In the genomic region with DNA sequence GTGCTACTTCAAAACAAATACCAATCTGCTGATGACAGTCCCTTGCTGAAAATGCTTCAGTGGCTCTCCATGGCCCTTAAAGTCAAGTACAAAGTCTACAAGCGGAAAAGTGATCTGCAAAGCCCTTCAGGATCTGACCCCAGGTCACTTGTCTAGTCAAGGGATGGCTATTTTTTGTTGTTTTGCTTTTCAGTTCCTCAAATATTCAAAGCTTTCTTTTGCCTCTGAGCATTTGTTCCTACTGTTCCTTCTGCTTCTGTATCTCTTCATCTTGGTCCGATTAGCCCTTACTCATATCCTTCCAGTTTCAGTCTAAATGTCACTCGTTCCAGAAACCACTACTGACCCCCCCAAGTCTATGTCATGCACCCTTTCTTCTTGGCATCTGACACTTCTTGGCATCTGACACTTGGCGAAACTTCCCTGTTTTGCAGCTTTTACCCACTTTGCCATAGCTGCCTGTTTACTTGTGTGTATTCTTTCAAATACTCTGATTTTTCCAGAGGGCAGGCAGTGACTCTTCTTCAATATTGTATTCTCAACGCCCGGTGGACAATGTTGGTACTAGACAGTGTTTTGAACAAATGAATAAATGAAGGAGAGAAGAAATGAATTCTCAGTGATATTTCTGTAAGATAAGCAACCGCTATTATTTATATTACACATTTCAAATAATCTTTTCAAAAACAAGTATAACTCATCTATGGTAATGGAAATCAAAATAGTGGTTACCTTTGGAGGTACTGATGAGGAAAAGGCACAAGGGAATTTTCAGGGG, we compare ENCODE assay signal across 16 cellular contexts.
A peak's percentile ranks its signal among the peaks of the same experiment; 100 is the strongest.
DNase-seq lines count a peak whose midpoint lies in the region; ATAC-seq, FAIRE-seq and TF ChIP-seq lines count a peak whose summit lies in the region.
"Had no signal": no experiment of that assay in that cellular context is flagged by ENCODE, and none has a peak within 500 bp of the region (broad histone marks: within the 10 kb centered on the region; RNA-seq: fewer than 3 reads in every experiment).

No MANE protein-coding gene starts in this region.

- no peak for TF ChIP-seq POLR2A in K562 (conservative IDR thresholded peaks at IDR 0.05)
- no peak for TF ChIP-seq POLR2A in gastrocnemius medialis (IDR thresholded peaks at IDR 0.05)

- no TSS peak for BruUV-seq in K562 (replicated peaks; lab: Mats Ljungman, UMichigan)

- H3K27me3 ChIP-seq in SK-N-SH (ENCODE audit: insufficient read depth) (no peaks in the 10 kb centered on the region), K562 (ENCODE audit: control insufficient read depth in 2 of 2, insufficient read depth in 2 of 2, low read length in 2 of 2) (no peaks in the 10 kb centered on the region), smooth muscle cell (ENCODE audit: low read depth) (no peaks in the 10 kb centered on the region), gastrocnemius medialis (no peaks in the 10 kb centered on the region)

- H3K9me1 ChIP-seq in K562 (ENCODE audit: control insufficient read depth, insufficient read depth, low read length): no peaks in the 10 kb centered on the region

- CTCF ChIA-PET in SK-N-SH (lab: Yijun Ruan, JAX): interaction anchor here (1.2 kb wide), 1 partner anchor 45 kb away, joined by 3 read pairs; no protein-coding TSS in a partner anchor
- CTCF ChIA-PET in K562 (lab: Yijun Ruan, JAX; ENCODE audit: low intra/inter-chr PET ratio): no interaction called here

- intact Hi-C loops in K562 (cut with micrococcal nuclease): loop anchor here (10.0 kb wide), 1 partner anchor 107 kb away; no protein-coding TSS in a partner anchor
- intact Hi-C loops in head of caudate nucleus (cut with DNase I): no loop called here
- intact Hi-C loops in gastrocnemius medialis (cut with DNase I; ENCODE audit: low total_unique reads): no loop called here

- H3K36me3 ChIP-seq in SK-N-SH (replicated peaks in 1 of 2; ENCODE audit: control insufficient read depth in 1 of 2, insufficient read depth in 2 of 2, low read length in 1 of 2): no peaks in the 10 kb centered on the region
- H3K36me3 ChIP-seq in K562 (ENCODE audit: control insufficient read depth, insufficient read depth, low read length): no peaks in the 10 kb centered on the region
- H3K36me3 ChIP-seq in smooth muscle cell (ENCODE audit: low read depth): no peaks in the 10 kb centered on the region
- H3K36me3 ChIP-seq in gastrocnemius medialis: no peaks in the 10 kb centered on the region

- H3F3A ChIP-seq in SK-N-SH (replicated peaks; ENCODE audit: insufficient read depth) (peaks cover 27% of the 10 kb centered on the region), smooth muscle cell (ENCODE audit: low read depth) (peaks cover 15% of the 10 kb centered on the region)

- H3K9me2 ChIP-seq in SK-N-SH: no peaks in the 10 kb centered on the region

- in situ Hi-C loops in K562 (cut with MboI) (no loop called here), gastrocnemius medialis (cut with MboI; ENCODE audit: low sequenced_read_pairs in 4 of 4) (no loop called here)

- no peak overlapping the region for H2AFZ ChIP-seq in SK-N-SH (ENCODE audit: low read depth)
- no peak overlapping the region for H2AFZ ChIP-seq in K562 (ENCODE audit: low read depth, low read length)
- H2AFZ ChIP-seq in smooth muscle cell (ENCODE audit: low read depth): no peak overlapping the region

- H3K27ac ChIP-seq in SK-N-SH (ENCODE audit: low read depth in 2 of 2, low read length in 1 of 2): peak overlapping the region in 1 of 2 experiments; percentile 11; a peak in 1 of 4 replicates
- no peak overlapping the region for H3K27ac ChIP-seq in K562 (ENCODE audit: extremely low read depth, low read depth, low read length)
- peak overlapping the region; percentile 89 for H3K27ac ChIP-seq in smooth muscle cell (ENCODE audit: low read depth)
- H3K27ac ChIP-seq in gastrocnemius medialis: no peak overlapping the region

- TF ChIP-seq EP300 in SK-N-SH (IDR thresholded peaks at IDR 0.05; ENCODE audit: borderline replicate concordance in 1 of 2, low read depth in 1 of 2, low read length in 1 of 2): no peak
- no peak for TF ChIP-seq EP300 in K562 (IDR thresholded peaks at IDR 0.05; ENCODE audit: low read length)

- H3K9ac ChIP-seq in SK-N-SH: no peak overlapping the region
- H3K9ac ChIP-seq in K562 (ENCODE audit: insufficient read depth in 1 of 2, low read depth in 2 of 2, low read length in 2 of 2): no peak overlapping the region
- no peak overlapping the region for H3K9ac ChIP-seq in smooth muscle cell (ENCODE audit: low read depth)

- H3K4me2 ChIP-seq in SK-N-SH (no peak overlapping the region), K562 (ENCODE audit: insufficient read depth, low read length) (no peak overlapping the region), smooth muscle cell (no peak overlapping the region)
- H3K4me2 ChIP-seq: A549 had no signal

- H4K20me1 ChIP-seq in SK-N-SH (ENCODE audit: insufficient read depth): no peaks in the 10 kb centered on the region
- no peaks in the 10 kb centered on the region for H4K20me1 ChIP-seq in K562 (replicated peaks; ENCODE audit: control insufficient read depth, insufficient read depth, low read length)
- no peaks in the 10 kb centered on the region for H4K20me1 ChIP-seq in smooth muscle cell (ENCODE audit: low read depth)

- H3K79me2 ChIP-seq in SK-N-SH (ENCODE audit: insufficient read depth) (no peaks in the 10 kb centered on the region), K562 (ENCODE audit: control insufficient read depth, insufficient read depth, low read length) (no peaks in the 10 kb centered on the region), smooth muscle cell (ENCODE audit: low read depth) (no peaks in the 10 kb centered on the region)

- no peak; the same call in 1 of the 2 replicates for TF ChIP-seq CTCF in SK-N-SH (IDR thresholded peaks at IDR 0.05)
- TF ChIP-seq CTCF in K562 (IDR thresholded peaks at IDR 0.05 in 2 of 3, conservative IDR thresholded peaks at IDR 0.05 in 1 of 3; ENCODE audit: insufficient read depth in 2 of 3, low read depth in 1 of 3, low read length in 3 of 3): no peak
- TF ChIP-seq CTCF in smooth muscle cell (IDR thresholded peaks at IDR 0.05; ENCODE audit: borderline replicate concordance, insufficient read depth, poor library complexity, severe bottlenecking): no peak
- no peak for TF ChIP-seq CTCF in gastrocnemius medialis (IDR thresholded peaks at IDR 0.05 in 4 of 5, conservative IDR thresholded peaks at IDR 0.05 in 1 of 5)

- H3K4me3 ChIP-seq in SK-N-SH (ENCODE audit: low read depth in 2 of 2, low read length in 1 of 2): no peak overlapping the region
- no peak overlapping the region for H3K4me3 ChIP-seq in K562
- no peak overlapping the region for H3K4me3 ChIP-seq in smooth muscle cell
- H3K4me3 ChIP-seq in gastrocnemius medialis: no peak overlapping the region
- H3K4me3 ChIP-seq: A549 had no signal

- ATAC-seq in SK-N-SH treated with all-trans-retinoic acid at 6 μM for 48 hours (no peak), HG03342 (IDR thresholded peaks at IDR 0.05; ENCODE audit: unreplicated experiment) (peak; percentile 47), K562 (no peak), gastrocnemius medialis (no peak)
- ATAC-seq: A549 had no signal

- H3K4me1 ChIP-seq in SK-N-SH (ENCODE audit: control insufficient read depth in 1 of 2, insufficient read depth in 2 of 2, low read depth in 1 of 2, low read length in 1 of 2) (peaks cover 0 to 23% of the 10 kb centered on the region in 2 experiments; a peak in 1 of 4 replicates), K562 (replicated peaks in 1 of 2; ENCODE audit: control insufficient read depth in 2 of 2, insufficient read depth in 2 of 2, low read length in 2 of 2) (0 out of 5 replicates have a peak, but pooled peaks cover 0 to 4% of the 10 kb centered on the region in 2 experiments), smooth muscle cell (ENCODE audit: low read depth) (peaks cover 16% of the 10 kb centered on the region), gastrocnemius medialis (no peaks in the 10 kb centered on the region)

- H3K9me3 ChIP-seq in SK-N-SH (no peaks in the 10 kb centered on the region), K562 (replicated peaks; ENCODE audit: control insufficient read depth, insufficient read depth, low read depth, low read length) (no peaks in the 10 kb centered on the region), smooth muscle cell (replicated peaks; ENCODE audit: low read depth) (no peaks in the 10 kb centered on the region), gastrocnemius medialis (no peaks in the 10 kb centered on the region)
- H3K9me3 ChIP-seq: A549 had no signal

- TF ChIP-seq RAD21 in SK-N-SH (IDR thresholded peaks at IDR 0.05; ENCODE audit: low read length) (no peak), K562 (CRISPR knock-in tag; conservative IDR thresholded peaks at IDR 0.05 in 1 of 2, IDR thresholded peaks at IDR 0.05 in 1 of 2) (no peak)

- no peak for DNase-seq in SK-N-SH
- DNase-seq in K562 (ENCODE audit: extremely low read depth in 1 of 4, low spot score in 3 of 4): no peak
- DNase-seq in smooth muscle cell (lab: John Stamatoyannopoulos, UW; ENCODE audit: unreplicated experiment): no peak
- no peak for DNase-seq in glomerular visceral epithelial cell (ENCODE audit: extremely low spot score)
- no peak for DNase-seq in head of caudate nucleus
- DNase-seq in gastrocnemius medialis: no peak
- DNase-seq: activated gamma-delta T cell; CD4-positive, alpha-beta T cell; H9; NCI-H2171; nucleus accumbens; stimulated activated CD4-positive, alpha-beta T cell treated with anti-CD3 and anti-CD28 coated beads, Interleukin-4, amount 100 ng/mL, for 24 hours had no signal

- FAIRE-seq in K562 (lab: Jason Lieb, UNC): no peak
- FAIRE-seq: A549, urothelium cell line had no signal

- POLR2A ChIA-PET in SK-N-SH (lab: Yijun Ruan, JAX) (no interaction called here), K562 (lab: Yijun Ruan, JAX) (no interaction called here)

- WGBS in SK-N-SH (ENCODE audit: low lambda C conversion rate): 76% methylated on average over 7 of the region's 7 CpGs
- WGBS in K562 (ENCODE audit: insufficient coverage, low coverage, missing lambda C conversion rate): 59% methylated on average over 7 of the region's 7 CpGs
- WGBS in smooth muscle cell (ENCODE audit: low lambda C conversion rate): 88% methylated on average over 7 of the region's 7 CpGs

TF ChIP-seq in SK-N-SH, 30 proteins besides CTCF, POLR2A, EP300 and RAD21 (continues in another document):
- TF ChIP-seq MAX (IDR thresholded peaks at IDR 0.05; ENCODE audit: low read depth): no peak

TF ChIP-seq in SK-N-SH treated with all-trans-retinoic acid at 6 μM for 48 hours, 23 proteins besides CTCF, POLR2A, EP300 and RAD21 (continues in another document):
- TF ChIP-seq ZC3H10 (CRISPR knock-in tag; IDR thresholded peaks at IDR 0.05): no peak
- no peak for TF ChIP-seq ESRRG (CRISPR knock-in tag; IDR thresholded peaks at IDR 0.05)
- no peak for TF ChIP-seq OSR1 (CRISPR knock-in tag; IDR thresholded peaks at IDR 0.05)
- TF ChIP-seq ZNF70 (CRISPR knock-in tag; IDR thresholded peaks at IDR 0.05): no peak

TF ChIP-seq in K562, 482 proteins besides CTCF, POLR2A, EP300 and RAD21:
- TF ChIP-seq ZNF24 (IDR thresholded peaks at IDR 0.05) (peak; percentile 25; the same call in 1 of the 2 replicates), HEY1 (CRISPR knock-in tag; IDR thresholded peaks at IDR 0.05; ENCODE audit: borderline replicate concordance) (no peak)

Comparison
In these comparisons a context has a peak if more than half of its experiments do, and no peak if none do; other contexts are left out.
1. Of the 27 proteins assayed by ChIP-seq in both K562 and SK-N-SH: peak only in K562: none; only in SK-N-SH: NFIC; in both: none; in neither: 26.